1 cellular context compared by ENCODE assay signal in genomic region chr14:89458713-89459112, GRCh38.
TF ChIP-seq lines count a peak whose summit lies in the region.

No MANE protein-coding gene starts in this region.

TF ChIP-seq in H1, 55 proteins besides CTCF, POLR2A, EP300 and RAD21:
- TF ChIP-seq RXRA (IDR thresholded peaks at IDR 0.05; ENCODE audit: insufficient read depth, low read depth, low read length), result no peak
